ENCODE assay signal across 15 cellular contexts in genomic region chr13:21463424-21463823, GRCh38. TPM values are rescaled to one million over a fixed set of nuclear protein-coding genes. Genes with fewer than 3 reads are reported as not detected.
DNase-seq lines count a peak whose midpoint lies in the region; ATAC-seq and TF ChIP-seq lines count a peak whose summit lies in the region.
"Had no signal": no experiment of that assay in that cellular context is flagged by ENCODE, and none has a peak within 500 bp of the region (broad histone marks: within the 10 kb centered on the region; RNA-seq: fewer than 3 reads in every experiment).

No MANE protein-coding gene starts in this region.

- H3K36me3 ChIP-seq in WERI-Rb-1, result peaks cover 7% of the 10 kb centered on the region
- H3K36me3 ChIP-seq: BE2C had no signal

- ATAC-seq in GM19467 (IDR thresholded peaks at IDR 0.05; ENCODE audit: unreplicated experiment) (no peak), HG03457 (IDR thresholded peaks at IDR 0.05; ENCODE audit: unreplicated experiment) (no peak)
- ATAC-seq: CD8-positive, alpha-beta T cell; GM12878; GM23338 had no signal

- DNase-seq in RPMI7951 (ENCODE audit: low read depth), result peak; percentile 14
- peak; percentile 44 for DNase-seq in midbrain (lab: John Stamatoyannopoulos, UW)
- DNase-seq in substantia nigra (lab: John Stamatoyannopoulos, UW), result peak in 1 of 49 donors; percentile 26
- no peak for DNase-seq in retina
- DNase-seq in WERI-Rb-1, result no peak
- DNase-seq: BE2C; CD8-positive, alpha-beta T cell; DMS53; H7 had no signal

- H3K27me3 ChIP-seq in WERI-Rb-1 (ENCODE audit: insufficient read depth, low read depth, severe bottlenecking), result no peaks in the 10 kb centered on the region
- H3K27me3 ChIP-seq: BE2C had no signal

- TF ChIP-seq CTCF in WERI-Rb-1 (IDR thresholded peaks at IDR 0.05; ENCODE audit: low read depth, low read length), result no peak

- H3K4me3 ChIP-seq in WERI-Rb-1 (ENCODE audit: low read depth, low read length), result no peak overlapping the region
- H3K4me3 ChIP-seq: GM12878, GM23338 had no signal

- no peaks in the 10 kb centered on the region for H3K9me3 ChIP-seq in WERI-Rb-1 (ENCODE audit: severe bottlenecking)
- H3K9me3 ChIP-seq: BE2C had no signal

- peak overlapping the region; percentile 19 for H3K27ac ChIP-seq in cingulate gyrus (ENCODE audit: low read depth, low read length)
- peak overlapping the region; percentile 90 for H3K27ac ChIP-seq in substantia nigra (ENCODE audit: low read depth, low read length, poor library complexity, severe bottlenecking)
- no peak overlapping the region for H3K27ac ChIP-seq in WERI-Rb-1
- H3K27ac ChIP-seq: C4-2B had no signal

RNA-seq across cellular contexts. Expression of gene ZDHHC20, which starts 4.3 kb away (rescaled TPM):
- total RNA-seq in RPMI7951 (2014; rRNA removed; shearing (Covaris generic)), result 104 and 138 TPM in 2 replicates

Comparison
In these comparisons a context has a peak if more than half of its experiments do, and no peak if none do; other contexts are left out.
1. DNase-seq: peak in RPMI7951 (single experiment) and midbrain (single experiment); none in retina (single experiment) and WERI-Rb-1 (single experiment).